4 cellular contexts compared by ENCODE assay signal in genomic region chr17:38397227-38397626, GRCh38. TPM values are rescaled to one million over a fixed set of nuclear protein-coding genes. Genes with fewer than 3 reads are reported as not detected.
"Had no signal": no experiment of that assay in that cellular context is flagged by ENCODE, and none has a peak within 500 bp of the region (broad histone marks: within the 10 kb centered on the region; RNA-seq: fewer than 3 reads in every experiment).

No MANE protein-coding gene starts in this region.

- DNase-seq: H9, HCEC 1CT, IMR-90 had no signal

- H3K4me3 ChIP-seq: GM23338 had no signal

- ATAC-seq: GM23338 had no signal

RNA-seq across cellular contexts. Expression of gene GPR179, which starts 53.5 kb away (rescaled TPM):
- total RNA-seq: H9, IMR-90 had no signal
- polyA plus RNA-seq: IMR-90 had no signal
